In genomic region chr2:15142069-15142689, GRCh38 we compare ENCODE assay signal across 9 cellular contexts.
DNase-seq lines count a peak whose midpoint lies in the region; ATAC-seq and TF ChIP-seq lines count a peak whose summit lies in the region.
"Had no signal": no experiment of that assay in that cellular context is flagged by ENCODE, and none has a peak within 500 bp of the region (broad histone marks: within the 10 kb centered on the region; RNA-seq: fewer than 3 reads in every experiment).

No MANE protein-coding gene starts in this region.

- CTCF ChIA-PET in activated naive CD4-positive, alpha-beta T cell treated with anti-CD3 and anti-CD28 coated beads, Interleukin-2, amount 10 ng/mL, durations not matched to agents 7 days and 5 days (lab: Charles Lee), result interaction anchor here (0.6 to 1.3 kb wide), 6 partner anchors 12 to 448 kb away, joined by 3 to 4 read pairs (median 3); no protein-coding TSS in a partner anchor

- peak overlapping the region; percentile 92 for H3K27ac Mint-ChIP-seq in activated naive CD4-positive, alpha-beta T cell treated with anti-CD3 and anti-CD28 coated beads, Interleukin-2, amount 10 ng/mL, durations not matched to agents 7 days and 5 days

- H3K27ac ChIP-seq in upper lobe of right lung, result no peak overlapping the region
- H3K27ac ChIP-seq: A549 had no signal

- H3K4me1 Mint-ChIP-seq in activated naive CD4-positive, alpha-beta T cell treated with anti-CD3 and anti-CD28 coated beads, Interleukin-2, amount 10 ng/mL, durations not matched to agents 7 days and 5 days, result peaks cover 24% of the 10 kb centered on the region

- peak in 2 of 3 experiments; percentile 51 to 72 for DNase-seq in NCI-H1417 (lab: John Stamatoyannopoulos, UW)
- no peak for DNase-seq in NCI-H1417 treated with DMSO at 0.1 percent for 48 hours (lab: John Stamatoyannopoulos, UW)
- peak; percentile 99 for DNase-seq in SHP77 treated with DMSO at 0.1 percent for 48 hours (lab: John Stamatoyannopoulos, UW)
- peak; percentile 85 for DNase-seq in activated naive CD4-positive, alpha-beta T cell treated with anti-CD3 and anti-CD28 coated beads, Interleukin-2, amount 10 ng/mL, durations not matched to agents 7 days and 5 days
- peak; percentile 21 to 45 for DNase-seq in stimulated activated CD4-positive, alpha-beta T cell treated with anti-CD3 and anti-CD28 coated beads, Interleukin-15, amount 100 ng/mL, for 1 hour (ENCODE audit: low read depth in 1 of 2, low spot score in 1 of 2)
- DNase-seq in upper lobe of right lung, result no peak
- DNase-seq in epidermal melanocyte (ENCODE audit: insufficient read length, low spot score), result no peak

- TF ChIP-seq CTCF in upper lobe of right lung (IDR thresholded peaks at IDR 0.05), result no peak

- H3K4me3 ChIP-seq in upper lobe of right lung, result no peak overlapping the region
- H3K4me3 ChIP-seq: A549 had no signal

- H3K9me3 Mint-ChIP-seq in activated naive CD4-positive, alpha-beta T cell treated with anti-CD3 and anti-CD28 coated beads, Interleukin-2, amount 10 ng/mL, durations not matched to agents 7 days and 5 days, result peaks cover 6% of the 10 kb centered on the region

- no peaks in the 10 kb centered on the region for H3K27me3 Mint-ChIP-seq in activated naive CD4-positive, alpha-beta T cell treated with anti-CD3 and anti-CD28 coated beads, Interleukin-2, amount 10 ng/mL, durations not matched to agents 7 days and 5 days

- H3K4me3 Mint-ChIP-seq in activated naive CD4-positive, alpha-beta T cell treated with anti-CD3 and anti-CD28 coated beads, Interleukin-2, amount 10 ng/mL, durations not matched to agents 7 days and 5 days, result peak overlapping the region; percentile 54

- intact Hi-C loops in upper lobe of right lung (cut with DNase I), result no loop called here

- H3K27me3 ChIP-seq in upper lobe of right lung, result no peaks in the 10 kb centered on the region

- peak; percentile 100 for ATAC-seq in HG03135 (IDR thresholded peaks at IDR 0.05; ENCODE audit: unreplicated experiment)
- no peak for ATAC-seq in upper lobe of right lung
- ATAC-seq: A549 had no signal

- H3K4me1 ChIP-seq in upper lobe of right lung, result no peaks in the 10 kb centered on the region
- H3K4me1 ChIP-seq: A549 had no signal

- H3K9me3 ChIP-seq in upper lobe of right lung, result no peaks in the 10 kb centered on the region

- H3K36me3 ChIP-seq in upper lobe of right lung, result no peaks in the 10 kb centered on the region

- peaks cover 3% of the 10 kb centered on the region for H3K36me3 Mint-ChIP-seq in activated naive CD4-positive, alpha-beta T cell treated with anti-CD3 and anti-CD28 coated beads, Interleukin-2, amount 10 ng/mL, durations not matched to agents 7 days and 5 days

Comparison
In these comparisons a context has a peak if more than half of its experiments do, and no peak if none do; other contexts are left out.
1. DNase-seq: peak in NCI-H1417 (2 of 3), SHP77 treated with DMSO at 0.1 percent for 48 hours (single experiment), activated naive CD4-positive, alpha-beta T cell treated with anti-CD3 and anti-CD28 coated beads, Interleukin-2, amount 10 ng/mL, durations not matched to agents 7 days and 5 days (single experiment) and stimulated activated CD4-positive, alpha-beta T cell treated with anti-CD3 and anti-CD28 coated beads, Interleukin-15, amount 100 ng/mL, for 1 hour (2 of 2); none in NCI-H1417 treated with DMSO at 0.1 percent for 48 hours (single experiment), upper lobe of right lung (single experiment) and epidermal melanocyte (single experiment).